In genomic region chr15:40807888-40808194, GRCh38 we compare ENCODE assay signal across 8 cellular contexts. TPM values are rescaled to one million over a fixed set of nuclear protein-coding genes. Genes with fewer than 3 reads are reported as not detected.
DNase-seq lines count a peak whose midpoint lies in the region; ATAC-seq and TF ChIP-seq lines count a peak whose summit lies in the region.

No MANE protein-coding gene starts in this region.

- H3F3A ChIP-seq in GM23248 (ENCODE audit: insufficient read depth), result no peaks in the 10 kb centered on the region

- H2AFZ ChIP-seq in GM23248, result peak overlapping the region; percentile 100

- no peaks in the 10 kb centered on the region for H3K27me3 Mint-ChIP-seq in T-cell

- in situ Hi-C loops in GM23248 (cut with MboI), result no loop called here

- H3K9me3 Mint-ChIP-seq in T-cell, result no peaks in the 10 kb centered on the region

- 50 to 54% methylated on average over 13 of the region's 13 CpGs for WGBS in GM23248 (ENCODE audit: low coverage in 1 of 2, low lambda C conversion rate in 2 of 2, missing lambda C conversion rate in 2 of 2), 2 experiments

- no peak for ATAC-seq in T-cell (replicated peaks in 1 of 4)
- ATAC-seq in GM21526 (IDR thresholded peaks at IDR 0.05; ENCODE audit: low FRiP score, unreplicated experiment), result no peak
- ATAC-seq in HG02981 (IDR thresholded peaks at IDR 0.05; ENCODE audit: unreplicated experiment), result no peak
- no peak for ATAC-seq in HG02642 (IDR thresholded peaks at IDR 0.05; ENCODE audit: poor library complexity, unreplicated experiment)

- H3K4me3 Mint-ChIP-seq in T-cell, result peak overlapping the region; percentile 93 to 99 (median 95)

- H4K20me1 ChIP-seq in GM23248 (ENCODE audit: insufficient read depth), result no peaks in the 10 kb centered on the region

- CTCF ChIA-PET in T-cell (lab: Charles Lee), result interaction anchor here in 1 of 2 donors (1.0 kb wide), 2 partner anchors 86 to 215 kb away, joined by 3 read pairs; partner anchors contain the start of gene VPS18

- no peaks in the 10 kb centered on the region for H3K9me3 ChIP-seq in GM23248 (ENCODE audit: low read depth)

- peaks cover 5% of the 10 kb centered on the region for H3K4me1 ChIP-seq in GM23248 (ENCODE audit: insufficient read depth)

- H3K79me2 ChIP-seq in GM23248 (ENCODE audit: insufficient read depth), result peaks cover 47% of the 10 kb centered on the region

- H3K36me3 ChIP-seq in GM23248 (ENCODE audit: low read depth), result no peaks in the 10 kb centered on the region

- peaks cover 16% of the 10 kb centered on the region for H3K36me3 Mint-ChIP-seq in T-cell

- TF ChIP-seq CTCF in fibroblast of villous mesenchyme (IDR thresholded peaks at IDR 0.05; ENCODE audit: insufficient read depth, low read depth, low read length), result no peak

- H3K9ac ChIP-seq in GM23248, result peak overlapping the region; percentile 55

- H3K4me2 ChIP-seq in GM23248 (ENCODE audit: unreplicated experiment), result peak overlapping the region; percentile 85

- H3K4me3 ChIP-seq in GM23248 (peak overlapping the region; percentile 97), fibroblast of villous mesenchyme (ENCODE audit: low read depth, low read length) (peak overlapping the region; percentile 99), skeletal muscle cell (ENCODE audit: low read depth, low read length) (peak overlapping the region; percentile 98)

- H3K27me3 ChIP-seq in GM23248 (replicated peaks; ENCODE audit: insufficient read depth), result no peaks in the 10 kb centered on the region

- H3K4me1 Mint-ChIP-seq in T-cell, result peaks cover 28 to 31% (median 28%) of the 10 kb centered on the region in 3 donors

- H3K27ac ChIP-seq in GM23248, result no peak overlapping the region

- POLR2A ChIA-PET in T-cell (lab: Charles Lee), result interaction anchor here in 1 of 2 donors (0.6 kb wide), 1 partner anchor 1026 kb away, joined by 8 read pairs; no protein-coding TSS in a partner anchor

- DNase-seq in GM23248, result no peak
- DNase-seq in T-cell, result peak in 1 of 34 experiments; percentile 3
- no peak for DNase-seq in fibroblast of villous mesenchyme (ENCODE audit: low read depth)
- DNase-seq in skeletal muscle cell (ENCODE audit: low read depth), result no peak
- DNase-seq in activated CD4-positive, alpha-beta T cell treated with anti-CD3 and anti-CD28 coated beads for 1 hour, result no peak

- H3K9me2 ChIP-seq in GM23248 (ENCODE audit: insufficient read depth), result no peaks in the 10 kb centered on the region

- H3K27ac Mint-ChIP-seq in T-cell, result peak overlapping the region; percentile 95 to 98

RNA-seq across cellular contexts. Expression of gene DNAJC17, which starts 0.6 kb away (rescaled TPM):
- total RNA-seq in GM23248 (2014; rRNA removed; shearing (Covaris generic)), result 13.4 and 64.4 TPM in 2 replicates
- polyA plus RNA-seq in GM23248 (2016; fragmentation: Nextera tagmentation; extraction: Ambion mirVana), result 36.4 and 44.6 TPM in 2 replicates
- total RNA-seq in T-cell (10 to 100 TPM; 33.1 to 47.5 (median 45.1) TPM), fibroblast of villous mesenchyme (24.5 and 30.7 TPM in 2 replicates)

RNA-seq across cellular contexts. Expression of gene ZFYVE19, which starts 1.0 kb away (rescaled TPM):
- 24.2 and 33.5 TPM in 2 replicates for total RNA-seq in GM23248 (2014; rRNA removed; shearing (Covaris generic))
- 11.7 and 15.0 TPM in 2 replicates for polyA plus RNA-seq in GM23248 (2016; fragmentation: Nextera tagmentation; extraction: Ambion mirVana)
- total RNA-seq in T-cell (10 to 100 TPM; 20.0 to 38.9 (median 30.8) TPM), fibroblast of villous mesenchyme (17.3 and 21.6 TPM in 2 replicates)

RNA-seq across cellular contexts. Expression of gene PPP1R14D, which starts 20.7 kb away (rescaled TPM):
- not detected in 2 replicates for total RNA-seq in GM23248 (2014; rRNA removed; shearing (Covaris generic))
- polyA plus RNA-seq in GM23248 (2016; fragmentation: Nextera tagmentation; extraction: Ambion mirVana), result not detected in 2 replicates
- total RNA-seq in T-cell (not detected), fibroblast of villous mesenchyme (not detected in 2 replicates)

RNA-seq across cellular contexts. Expression of gene SPINT1, which starts 36.0 kb away (rescaled TPM):
- total RNA-seq in GM23248 (2014; rRNA removed; shearing (Covaris generic)), result 7.8 TPM in 1 of 2 replicates, not detected in the other
- 0.19 and 0.24 TPM in 2 replicates for polyA plus RNA-seq in GM23248 (2016; fragmentation: Nextera tagmentation; extraction: Ambion mirVana)
- total RNA-seq in T-cell, result 1 to 10 TPM; 1.6 to 6.6 (median 5.1) TPM
- 0.32 and 0.43 TPM in 2 replicates for total RNA-seq in fibroblast of villous mesenchyme

RNA-seq across cellular contexts. Expression of gene C15orf62, which starts 38.1 kb away (rescaled TPM):
- not detected in 2 replicates for total RNA-seq in GM23248 (2014; rRNA removed; shearing (Covaris generic))
- polyA plus RNA-seq in GM23248 (2016; fragmentation: Nextera tagmentation; extraction: Ambion mirVana), result 0.11 and 0.28 TPM in 2 replicates
- total RNA-seq in T-cell (1 to 10 TPM in 4 of 5 donors, under 1 TPM in 1; 0.60 to 3.2 (median 2.4) TPM), fibroblast of villous mesenchyme (under 0.01 TPM in 1 of 2 replicates, not detected in the other)
